ENCODE assay signal across 21 cellular contexts in the genomic region with DNA sequence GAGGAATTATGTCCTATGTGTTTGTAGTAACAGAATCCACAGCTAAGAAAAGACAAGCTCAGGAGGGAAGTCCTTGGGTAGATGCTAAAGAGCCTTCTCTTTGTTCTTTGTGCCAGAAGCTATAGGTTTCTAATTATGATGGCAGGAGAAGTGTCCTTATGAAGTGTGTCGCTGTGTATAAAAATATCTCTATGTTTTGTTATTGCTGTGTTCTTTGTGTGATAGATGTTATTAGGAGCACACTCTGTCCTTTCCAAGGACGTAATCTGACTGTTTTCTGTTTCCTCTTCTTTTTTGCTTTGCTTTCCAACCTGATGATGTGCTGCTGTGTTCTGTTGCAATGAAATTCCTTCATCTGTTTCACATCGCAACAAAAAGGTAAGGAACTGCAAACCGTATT.
DNase-seq lines count a peak whose midpoint lies in the region; ATAC-seq and TF ChIP-seq lines count a peak whose summit lies in the region.
"Had no signal": no experiment of that assay in that cellular context is flagged by ENCODE, and none has a peak within 500 bp of the region (broad histone marks: within the 10 kb centered on the region; RNA-seq: fewer than 3 reads in every experiment).

No MANE protein-coding gene starts in this region.

- WGBS in adrenal gland, 4 donors: 43 to 49% (median 45%) methylated on average over 4 of the region's 4 CpGs
- WGBS in esophagus muscularis mucosa: 73% methylated on average over 4 of the region's 4 CpGs

- H3K9me3 Mint-ChIP-seq in nephron progenitor cell: no peaks in the 10 kb centered on the region
- H3K9me3 Mint-ChIP-seq: GM23338 had no signal

- no peaks in the 10 kb centered on the region for H3K27me3 ChIP-seq in adrenal gland
- H3K27me3 ChIP-seq in esophagus muscularis mucosa: no peaks in the 10 kb centered on the region
- H3K27me3 ChIP-seq: MG63 had no signal

- peak overlapping the region in 4 of 5 donors; percentile 37 to 64 (median 56) for H3K27ac ChIP-seq in adrenal gland
- H3K27ac ChIP-seq in esophagus muscularis mucosa (replicated peaks in 1 of 4): peak overlapping the region in 3 of 4 donors; percentile 28 to 62 (median 46)

- H3K4me1 Mint-ChIP-seq in nephron progenitor cell: peaks cover 67% of the 10 kb centered on the region

- peaks cover 4 to 26% of the 10 kb centered on the region in 2 donors for H3K4me1 ChIP-seq in adrenal gland (replicated peaks in 1 of 2)
- peaks cover 18 to 29% (median 25%) of the 10 kb centered on the region in 4 donors for H3K4me1 ChIP-seq in esophagus muscularis mucosa
- H3K4me1 ChIP-seq: HAP-1 had no signal

- no peak for TF ChIP-seq CTCF in adrenal gland (IDR thresholded peaks at IDR 0.05)
- no peak for TF ChIP-seq CTCF in esophagus muscularis mucosa (IDR thresholded peaks at IDR 0.05)
- no peak for TF ChIP-seq CTCF in nephron progenitor cell (IDR thresholded peaks at IDR 0.05)

- TF ChIP-seq POLR2A in adrenal gland (IDR thresholded peaks at IDR 0.05) (no peak), esophagus muscularis mucosa (IDR thresholded peaks at IDR 0.05; ENCODE audit: low read depth) (no peak)

- H3K4me3 ChIP-seq in adrenal gland (no peak overlapping the region), esophagus muscularis mucosa (no peak overlapping the region)
- H3K4me3 ChIP-seq: GM23338, HAP-1, MG63 had no signal

- H3K9me3 ChIP-seq in adrenal gland (replicated peaks in 1 of 3): no peaks in the 10 kb centered on the region
- no peaks in the 10 kb centered on the region for H3K9me3 ChIP-seq in esophagus muscularis mucosa
- H3K9me3 ChIP-seq: HAP-1, MG63 had no signal

- peak; percentile 42 for TF ChIP-seq EP300 in esophagus muscularis mucosa (IDR thresholded peaks at IDR 0.05)

- intact Hi-C loops in Right ventricle myocardium superior (cut with DNase I): no loop called here
- intact Hi-C loops in left cardiac atrium (cut with DNase I): no loop called here
- intact Hi-C loops in adrenal gland (cut with DNase I): no loop called here
- intact Hi-C loops in esophagus muscularis mucosa (cut with DNase I): no loop called here

- peak overlapping the region; percentile 94 for H3K27ac Mint-ChIP-seq in nephron progenitor cell
- H3K27ac Mint-ChIP-seq: GM23338, HFFc6 had no signal

- no peak overlapping the region for H3K4me3 Mint-ChIP-seq in nephron progenitor cell
- H3K4me3 Mint-ChIP-seq: GM23338, HFFc6 had no signal

- ATAC-seq in Right ventricle myocardium superior (ENCODE audit: poor library complexity): peak; percentile 8
- ATAC-seq in left cardiac atrium: no peak
- ATAC-seq: GM23338 had no signal

- DNase-seq in Right ventricle myocardium superior: no peak
- DNase-seq in left cardiac atrium: no peak
- no peak for DNase-seq in adrenal gland
- no peak for DNase-seq in esophagus muscularis mucosa (ENCODE audit: extremely low spot score)
- no peak for DNase-seq in nephron progenitor cell
- DNase-seq in activated T-cell treated with anti-CD3 and anti-CD28 coated beads for 4 hours: no peak
- no peak for DNase-seq in GOT3 (lab: John Stamatoyannopoulos, UW)
- DNase-seq in GM19240 (ENCODE audit: insufficient read length, low spot score): no peak
- DNase-seq: 8988T, Calu3, DMS153, HFFc6, KBM-7, MG63, NCI-H2029, NCI-H2227 treated with DMSO at 0.1 percent for 48 hours, NCI-H526 treated with DMSO at 0.1 percent for 48 hours, RPMI8226, SHP77 treated with DMSO at 0.1 percent for 48 hours had no signal

- no peaks in the 10 kb centered on the region for H3K27me3 Mint-ChIP-seq in nephron progenitor cell (ENCODE audit: low read depth, poor library complexity)

- H3K36me3 ChIP-seq in adrenal gland (replicated peaks in 1 of 2) (no peaks in the 10 kb centered on the region), esophagus muscularis mucosa (no peaks in the 10 kb centered on the region)
- H3K36me3 ChIP-seq: HAP-1, MG63 had no signal

- peaks cover 20% of the 10 kb centered on the region for H3K36me3 Mint-ChIP-seq in nephron progenitor cell (ENCODE audit: low read depth)
